9 cellular contexts compared by ENCODE assay signal in the genomic region with DNA sequence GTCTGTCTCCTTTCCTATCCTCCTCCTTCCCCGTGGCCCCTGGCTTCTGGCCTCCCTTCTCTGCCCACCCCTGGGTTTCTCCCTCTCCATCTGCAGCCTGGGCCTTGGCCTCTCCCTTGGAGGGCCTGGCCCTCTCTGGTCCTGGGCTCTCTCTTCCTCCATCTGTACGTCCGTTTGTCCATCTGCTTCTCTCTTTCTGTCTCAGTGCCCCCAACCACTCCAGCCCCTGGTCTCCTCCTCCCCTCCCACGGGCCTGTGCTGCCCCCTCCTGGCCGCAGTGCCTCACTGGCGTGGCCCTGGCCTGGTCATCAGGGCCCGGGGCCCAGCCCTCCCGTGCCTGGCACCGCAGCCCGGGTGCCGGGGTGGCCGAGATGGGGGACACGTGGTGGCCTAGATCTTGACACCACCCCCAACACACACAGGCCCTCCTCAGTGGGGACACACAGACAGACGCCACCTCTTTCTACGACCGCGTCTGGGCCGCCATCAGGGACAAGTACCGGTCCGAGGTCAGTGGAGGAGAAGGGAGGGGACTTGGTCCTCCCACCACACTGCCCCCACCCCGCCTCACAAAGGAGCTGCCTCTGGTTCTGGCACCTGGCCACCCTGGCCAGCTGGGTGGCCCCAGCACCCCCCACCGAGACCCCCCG. TPM values are rescaled to one million over a fixed set of nuclear protein-coding genes. Genes with fewer than 3 reads are reported as not detected.
A peak's percentile ranks its signal among the peaks of the same experiment; 100 is the strongest.
DNase-seq lines count a peak whose midpoint lies in the region; ATAC-seq and TF ChIP-seq lines count a peak whose summit lies in the region.
"Had no signal": no experiment of that assay in that cellular context is flagged by ENCODE, and none has a peak within 500 bp of the region (broad histone marks: within the 10 kb centered on the region; RNA-seq: fewer than 3 reads in every experiment).

No MANE protein-coding gene starts in this region.

- no peaks in the 10 kb centered on the region for H3K27me3 ChIP-seq in GM06990 (replicated peaks; ENCODE audit: control insufficient read depth, insufficient read depth, low read length)

- H3K27ac Mint-ChIP-seq in activated naive CD4-positive, alpha-beta T cell treated with anti-CD3 and anti-CD28 coated beads, Interleukin-2, amount 10 ng/mL, durations not matched to agents 7 days and 5 days: no peak overlapping the region
- no peak overlapping the region for H3K27ac Mint-ChIP-seq in progenitor cell of endocrine pancreas

- H3K27me3 Mint-ChIP-seq in activated naive CD4-positive, alpha-beta T cell treated with anti-CD3 and anti-CD28 coated beads, Interleukin-2, amount 10 ng/mL, durations not matched to agents 7 days and 5 days: no peaks in the 10 kb centered on the region
- no peaks in the 10 kb centered on the region for H3K27me3 Mint-ChIP-seq in progenitor cell of endocrine pancreas

- TF ChIP-seq CTCF in GM06990 (IDR thresholded peaks at IDR 0.05; ENCODE audit: insufficient read depth, low read length, poor library complexity, severe bottlenecking): peak; percentile 76
- TF ChIP-seq CTCF in progenitor cell of endocrine pancreas (IDR thresholded peaks at IDR 0.05; ENCODE audit: unreplicated experiment): peak; percentile 72

- DNase-seq in GM06990 (ENCODE audit: extremely low read depth, insufficient read length) (no peak), NCI-H69 (lab: John Stamatoyannopoulos, UW) (peak; percentile 58), Right ventricle myocardium superior (peak; percentile 67), progenitor cell of endocrine pancreas (ENCODE audit: low spot score, unreplicated experiment) (peak; percentile 66), SW480 (ENCODE audit: low spot score) (no peak), NCI-H510A (lab: John Stamatoyannopoulos, UW) (no peak), NCI-H345 treated with DMSO at 0.1 percent for 48 hours (lab: John Stamatoyannopoulos, UW; ENCODE audit: unreplicated experiment) (no peak)
- peak; percentile 58 for DNase-seq in activated naive CD4-positive, alpha-beta T cell treated with anti-CD3 and anti-CD28 coated beads, Interleukin-2, amount 10 ng/mL, durations not matched to agents 7 days and 5 days

- H3K4me3 Mint-ChIP-seq in activated naive CD4-positive, alpha-beta T cell treated with anti-CD3 and anti-CD28 coated beads, Interleukin-2, amount 10 ng/mL, durations not matched to agents 7 days and 5 days: no peak overlapping the region
- H3K4me3 Mint-ChIP-seq in progenitor cell of endocrine pancreas (ENCODE audit: low read depth): no peak overlapping the region

- peaks cover 22% of the 10 kb centered on the region for H3K36me3 Mint-ChIP-seq in activated naive CD4-positive, alpha-beta T cell treated with anti-CD3 and anti-CD28 coated beads, Interleukin-2, amount 10 ng/mL, durations not matched to agents 7 days and 5 days
- H3K36me3 Mint-ChIP-seq in progenitor cell of endocrine pancreas (ENCODE audit: insufficient read depth): peaks cover 7% of the 10 kb centered on the region

- CTCF ChIA-PET in activated naive CD4-positive, alpha-beta T cell treated with anti-CD3 and anti-CD28 coated beads, Interleukin-2, amount 10 ng/mL, durations not matched to agents 7 days and 5 days (lab: Charles Lee): interaction anchor here (0.5 to 1.6 kb wide), 4 partner anchors 66 to 162 kb away, joined by 3 to 8 read pairs (median 4); no protein-coding TSS in a partner anchor

- no peaks in the 10 kb centered on the region for H3K9me3 Mint-ChIP-seq in activated naive CD4-positive, alpha-beta T cell treated with anti-CD3 and anti-CD28 coated beads, Interleukin-2, amount 10 ng/mL, durations not matched to agents 7 days and 5 days
- no peaks in the 10 kb centered on the region for H3K9me3 Mint-ChIP-seq in progenitor cell of endocrine pancreas (ENCODE audit: low read depth)

- intact Hi-C loops in Right ventricle myocardium superior (cut with DNase I): no loop called here

- no peak overlapping the region for H3K4me3 ChIP-seq in GM06990 (replicated peaks; ENCODE audit: low read depth, low read length)

- H3K36me3 ChIP-seq in GM06990 (ENCODE audit: control insufficient read depth, insufficient read depth, low read length): peaks cover 46% of the 10 kb centered on the region

- ATAC-seq in Right ventricle myocardium superior (ENCODE audit: poor library complexity): peak; percentile 84

- no peaks in the 10 kb centered on the region for H3K4me1 Mint-ChIP-seq in activated naive CD4-positive, alpha-beta T cell treated with anti-CD3 and anti-CD28 coated beads, Interleukin-2, amount 10 ng/mL, durations not matched to agents 7 days and 5 days
- H3K4me1 Mint-ChIP-seq in progenitor cell of endocrine pancreas (ENCODE audit: low read depth): no peaks in the 10 kb centered on the region

RNA-seq across cellular contexts. Expression of a gene that starts 11.3 kb away (rescaled TPM):
- 105 TPM for total RNA-seq in Right ventricle myocardium superior
- total RNA-seq in progenitor cell of endocrine pancreas: 409 and 437 TPM in 2 replicates

RNA-seq across cellular contexts. Expression of a gene that starts 11.9 kb away (rescaled TPM):
- total RNA-seq in Right ventricle myocardium superior: 0.65 TPM
- total RNA-seq in progenitor cell of endocrine pancreas: 1.8 and 2.2 TPM in 2 replicates
- total RNA-seq: T-helper 2 cell treated with Interferon-gamma antibody and Interleukin-4, amounts not matched to agents 100 ng/mL and 5 ng/mL, for 36 hours had no signal

RNA-seq across cellular contexts. Expression of a gene that starts 27.7 kb away (rescaled TPM):
- 8.6 TPM for total RNA-seq in Right ventricle myocardium superior
- total RNA-seq in progenitor cell of endocrine pancreas: 266 and 284 TPM in 2 replicates
- total RNA-seq: T-helper 2 cell treated with Interferon-gamma antibody and Interleukin-4, amounts not matched to agents 100 ng/mL and 5 ng/mL, for 36 hours had no signal

RNA-seq across cellular contexts. Expression of a gene that starts 34.1 kb away (rescaled TPM):
- 0.62 TPM for total RNA-seq in Right ventricle myocardium superior
- total RNA-seq in progenitor cell of endocrine pancreas: 0.87 and 1.4 TPM in 2 replicates

RNA-seq across cellular contexts. Expression of a gene that starts 58.9 kb away (rescaled TPM):
- 2.9 TPM for total RNA-seq in Right ventricle myocardium superior
- 17.6 and 21.8 TPM in 2 replicates for total RNA-seq in progenitor cell of endocrine pancreas

Comparison
In these comparisons a context has a peak if more than half of its experiments do, and no peak if none do; other contexts are left out.
1. DNase-seq: peak in NCI-H69 (single experiment), activated naive CD4-positive, alpha-beta T cell treated with anti-CD3 and anti-CD28 coated beads, Interleukin-2, amount 10 ng/mL, durations not matched to agents 7 days and 5 days (single experiment), Right ventricle myocardium superior (single experiment) and progenitor cell of endocrine pancreas (single experiment); none in GM06990 (single experiment), SW480 (single experiment), NCI-H510A (single experiment) and NCI-H345 treated with DMSO at 0.1 percent for 48 hours (single experiment).
2. RNA of a gene that starts 27.7 kb away (total RNA-seq): 266 to 284 TPM in progenitor cell of endocrine pancreas; 8.6 TPM in Right ventricle myocardium superior (single experiment); every median in the first group is over 10 times any median in the second.